In the genomic region with DNA sequence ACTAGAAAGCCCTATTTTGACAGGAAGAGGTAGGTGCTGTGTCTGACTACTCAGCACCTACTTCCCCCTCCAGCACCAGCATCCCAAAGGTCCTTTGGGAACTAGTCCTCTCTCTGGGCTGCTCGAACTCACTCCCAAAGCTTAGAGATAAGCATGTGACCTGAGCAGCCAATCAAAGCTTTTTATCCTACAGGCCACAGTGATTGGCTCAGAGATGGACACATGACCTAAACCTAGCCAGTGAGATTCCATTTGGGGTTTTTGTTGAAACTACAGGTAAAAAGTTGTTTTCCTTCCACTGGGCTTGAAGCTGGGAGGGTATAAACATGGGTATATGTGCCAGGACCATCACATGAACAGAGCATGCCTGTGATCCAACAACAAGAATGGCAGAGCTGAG, we compare ENCODE assay signal across 17 cellular contexts.
A peak's percentile ranks its signal among the peaks of the same experiment; 100 is the strongest.
DNase-seq lines count a peak whose midpoint lies in the region; ATAC-seq and TF ChIP-seq lines count a peak whose summit lies in the region.
"Had no signal": no experiment of that assay in that cellular context is flagged by ENCODE, and none has a peak within 500 bp of the region (broad histone marks: within the 10 kb centered on the region; RNA-seq: fewer than 3 reads in every experiment).

No MANE protein-coding gene starts in this region.

- no peaks in the 10 kb centered on the region; the same call in 1 of the 2 replicates for H3K27me3 Mint-ChIP-seq in WTC11 (ENCODE audit: low read depth)
- H3K27me3 Mint-ChIP-seq: B cell; CD4-positive, alpha-beta T cell had no signal

- DNase-seq in WTC11 (ENCODE audit: low spot score) (no peak), testis (peak; percentile 48), activated T-cell treated with anti-CD3 and anti-CD28 coated beads for 4 hours (no peak)
- DNase-seq in activated CD4-positive, alpha-beta T cell treated with anti-CD3 and anti-CD28 coated beads for 1 hour: no peak
- DNase-seq: AML-193; Caco-2; Calu3; CD4-positive, alpha-beta T cell; CD8-positive, alpha-beta T cell; DMS79 treated with DMSO at 0.1 percent for 48 hours; GF-D8 had no signal

- H3K9me3 ChIP-seq in testis: no peaks in the 10 kb centered on the region
- H3K9me3 ChIP-seq: A549, Caco-2 had no signal

- H3K4me3 Mint-ChIP-seq in WTC11: no peak overlapping the region
- H3K4me3 Mint-ChIP-seq: B cell; CD4-positive, alpha-beta T cell; CD8-positive, alpha-beta T cell had no signal

- intact Hi-C loops in testis (cut with DNase I; ENCODE audit: low total_unique reads): no loop called here

- ATAC-seq in WTC11: no peak
- ATAC-seq: A549; CD8-positive, alpha-beta T cell had no signal

- TF ChIP-seq EP300 in Ishikawa (IDR thresholded peaks at IDR 0.05; ENCODE audit: borderline replicate concordance): no peak

- POLR2A ChIA-PET in WTC11 (lab: Charles Lee): no interaction called here

- no peaks in the 10 kb centered on the region for H3K4me1 ChIP-seq in testis
- H3K4me1 ChIP-seq: A549, Caco-2 had no signal

- 0 out of 2 replicates have a peak, but pooled peaks cover 3% of the 10 kb centered on the region for H3K4me1 Mint-ChIP-seq in WTC11
- H3K4me1 Mint-ChIP-seq: B cell had no signal

- no peak for TF ChIP-seq RAD21 in Ishikawa (IDR thresholded peaks at IDR 0.05; ENCODE audit: low read depth)

- TF ChIP-seq CTCF in WTC11 (IDR thresholded peaks at IDR 0.05) (no peak), testis (IDR thresholded peaks at IDR 0.05) (no peak)

- H3K4me3 ChIP-seq in testis: no peak overlapping the region
- H3K4me3 ChIP-seq: A549; BLaER1 treated with 17β-estradiol and CSF1 and Interleukin-3, amounts not matched to agents 10 nM and 100 nM had no signal

- no peaks in the 10 kb centered on the region for H3K27me3 ChIP-seq in testis
- H3K27me3 ChIP-seq: BLaER1 treated with 17β-estradiol and CSF1 and Interleukin-3, amounts not matched to agents 10 nM and 100 nM had no signal

- no peak overlapping the region for H3K27ac Mint-ChIP-seq in WTC11
- H3K27ac Mint-ChIP-seq: B cell; CD4-positive, alpha-beta T cell; CD8-positive, alpha-beta T cell had no signal

- no peak for TF ChIP-seq POLR2A in testis (IDR thresholded peaks at IDR 0.05)

- H3K9me3 Mint-ChIP-seq in WTC11: peaks cover 8% of the 10 kb centered on the region
- H3K9me3 Mint-ChIP-seq: CD4-positive, alpha-beta T cell had no signal

- CTCF ChIA-PET in WTC11 (lab: Charles Lee): interaction anchor here (1.1 kb wide), 1 partner anchor 13 kb away, joined by 3 read pairs; no protein-coding TSS in a partner anchor

- H3K36me3 Mint-ChIP-seq in WTC11: no peaks in the 10 kb centered on the region
- H3K36me3 Mint-ChIP-seq: CD8-positive, alpha-beta T cell had no signal

- WGBS in testis, 2 donors: 67% methylated on average over 1 of the region's 1 CpG; no CpG with 5 or more reads in 1 of the 2 donors

- no peak overlapping the region for H3K27ac ChIP-seq in testis
- H3K27ac ChIP-seq: 22Rv1; A549; BLaER1 treated with 17β-estradiol and CSF1 and Interleukin-3, amounts not matched to agents 10 nM and 100 nM; C4-2B had no signal

- no peaks in the 10 kb centered on the region for H3K36me3 ChIP-seq in testis (ENCODE audit: low read depth, missing control alignments)
- H3K36me3 ChIP-seq: BLaER1 treated with 17β-estradiol and CSF1 and Interleukin-3, amounts not matched to agents 10 nM and 100 nM had no signal

TF ChIP-seq in Ishikawa, 13 proteins besides CTCF, POLR2A, EP300 and RAD21:
- TF ChIP-seq, protein P1, sequence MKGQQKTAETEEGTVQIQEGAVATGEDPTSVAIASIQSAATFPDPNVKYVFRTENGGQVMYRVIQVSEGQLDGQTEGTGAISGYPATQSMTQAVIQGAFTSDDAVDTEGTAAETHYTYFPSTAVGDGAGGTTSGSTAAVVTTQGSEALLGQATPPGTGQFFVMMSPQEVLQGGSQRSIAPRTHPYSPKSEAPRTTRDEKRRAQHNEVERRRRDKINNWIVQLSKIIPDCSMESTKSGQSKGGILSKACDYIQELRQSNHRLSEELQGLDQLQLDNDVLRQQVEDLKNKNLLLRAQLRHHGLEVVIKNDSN (IDR thresholded peaks at IDR 0.05): peak; percentile 29; the same call in 1 of the 2 replicates
- no peak for TF ChIP-seq ZBTB7A (IDR thresholded peaks at IDR 0.05; ENCODE audit: low read depth)
TF ChIP-seq in Ishikawa: peak in this region for 1.

TF ChIP-seq in WTC11, 78 proteins besides CTCF, POLR2A, EP300 and RAD21:
- TF ChIP-seq, protein P2, sequence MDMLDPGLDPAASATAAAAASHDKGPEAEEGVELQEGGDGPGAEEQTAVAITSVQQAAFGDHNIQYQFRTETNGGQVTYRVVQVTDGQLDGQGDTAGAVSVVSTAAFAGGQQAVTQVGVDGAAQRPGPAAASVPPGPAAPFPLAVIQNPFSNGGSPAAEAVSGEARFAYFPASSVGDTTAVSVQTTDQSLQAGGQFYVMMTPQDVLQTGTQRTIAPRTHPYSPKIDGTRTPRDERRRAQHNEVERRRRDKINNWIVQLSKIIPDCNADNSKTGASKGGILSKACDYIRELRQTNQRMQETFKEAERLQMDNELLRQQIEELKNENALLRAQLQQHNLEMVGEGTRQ (CRISPR knock-in tag; IDR thresholded peaks at IDR 0.05): 0 out of 2 replicates have a peak, but pooled peaks have one; percentile 25
- TF ChIP-seq NFYB (CRISPR knock-in tag; conservative IDR thresholded peaks at IDR 0.05; ENCODE audit: low read depth) (no peak), IRF2 (CRISPR knock-in tag; IDR thresholded peaks at IDR 0.05; ENCODE audit: borderline replicate concordance, low read depth) (no peak)
TF ChIP-seq in WTC11: peak in this region for 1.
